ENCODE assay signal across 8 cellular contexts in the genomic region with DNA sequence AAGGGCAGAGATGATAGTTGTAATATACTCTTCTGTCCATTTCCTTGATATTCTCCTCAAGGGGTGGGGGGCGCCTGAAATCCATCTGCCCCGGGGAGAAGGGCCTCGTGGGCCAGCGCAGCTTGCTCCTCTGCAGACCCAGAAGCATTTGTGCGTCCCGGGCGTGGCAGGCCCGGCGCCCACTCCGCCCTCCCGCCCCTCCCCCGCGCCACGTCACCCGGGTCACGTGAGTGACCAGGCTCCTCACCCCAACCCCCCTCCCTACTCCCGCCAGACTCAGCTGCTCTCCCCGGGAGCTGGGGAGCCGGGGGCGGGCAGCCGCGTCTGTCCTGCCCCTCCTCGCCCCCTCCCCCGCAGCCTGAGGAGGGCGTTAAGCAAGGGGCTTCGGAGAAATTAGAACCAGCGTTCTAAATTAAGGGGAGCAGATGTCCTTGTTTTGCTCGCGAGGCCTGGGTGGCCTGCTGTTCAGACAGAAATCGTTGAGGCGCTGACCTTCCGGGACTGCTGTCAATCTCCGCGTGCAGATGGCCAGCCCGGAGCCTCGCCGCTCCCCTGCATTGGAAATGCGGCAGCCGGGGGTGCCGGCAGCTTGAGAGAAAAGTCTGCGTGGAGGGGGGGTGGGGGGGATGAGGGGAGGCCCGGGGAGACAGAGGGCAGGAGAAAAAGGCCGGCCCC.
DNase-seq lines count a peak whose midpoint lies in the region; TF ChIP-seq lines count a peak whose summit lies in the region.

No MANE protein-coding gene starts in this region.

- H3K27ac ChIP-seq in HEK293 (ENCODE audit: extremely low read depth, low read depth, low read length) = peak overlapping the region; percentile 80; the same call in 1 of the 2 replicates
- peak overlapping the region; percentile 6 for H3K27ac ChIP-seq in effector memory CD4-positive, alpha-beta T cell (ENCODE audit: insufficient read depth, low read length, poor library complexity, severe bottlenecking)

- H3K36me3 ChIP-seq in HEK293 (ENCODE audit: control insufficient read depth in 2 of 2, insufficient read depth in 1 of 2, low read length in 2 of 2) = no peaks in the 10 kb centered on the region
- no peaks in the 10 kb centered on the region for H3K36me3 ChIP-seq in effector memory CD4-positive, alpha-beta T cell (ENCODE audit: control insufficient read depth, insufficient read depth, low read length)

- CTCF ChIA-PET in HEK293 (lab: Yijun Ruan, JAX) = interaction anchor here (0.6 to 1.1 kb wide), 3 partner anchors 13 to 446 kb away, joined by 3 read pairs; no protein-coding TSS in a partner anchor

- POLR2A ChIA-PET in HEK293 (lab: Yijun Ruan, JAX) = interaction anchor here (0.7 to 1.8 kb wide), 2 partner anchors 58 to 102 kb away, joined by 3 to 9 read pairs; partner anchors contain the start of gene ZNF438

- peaks cover 13% of the 10 kb centered on the region for H3K4me1 ChIP-seq in HEK293 (ENCODE audit: control insufficient read depth, insufficient read depth, low read length)
- peaks cover 17% of the 10 kb centered on the region for H3K4me1 ChIP-seq in effector memory CD4-positive, alpha-beta T cell (ENCODE audit: control insufficient read depth, insufficient read depth, low read length, poor library complexity, severe bottlenecking)

- H3K4me3 ChIP-seq in HEK293 (ENCODE audit: low read depth, low read length) = peak overlapping the region; percentile 26
- peak overlapping the region; percentile 60 for H3K4me3 ChIP-seq in effector memory CD4-positive, alpha-beta T cell (ENCODE audit: insufficient read depth, low read depth, low read length, poor library complexity, severe bottlenecking)

- peak; percentile 85 for DNase-seq in G401 (ENCODE audit: low spot score)
- DNase-seq in NCI-H345 treated with DMSO at 0.1 percent for 48 hours (lab: John Stamatoyannopoulos, UW; ENCODE audit: unreplicated experiment) = peak; percentile 4
- peak; percentile 18 to 61 for DNase-seq in activated CD8-positive, alpha-beta memory T cell treated with anti-CD3 and anti-CD28 coated beads for 1 hour (ENCODE audit: extremely low read depth in 1 of 2, low read depth in 1 of 2)
- DNase-seq in effector memory CD4-positive, alpha-beta T cell = peak; percentile 41 to 60 (median 46)
- DNase-seq in medulla oblongata (ENCODE audit: extremely low spot score) = peak; percentile 92
- DNase-seq in stimulated activated CD4-positive, alpha-beta T cell treated with anti-CD3 and anti-CD28 coated beads, TNF-alpha, amount 100 ng/mL, for 1 hour (ENCODE audit: low read depth in 3 of 3, low spot score in 1 of 3) = peak in 2 of 3 donors; percentile 49 to 67
- DNase-seq in GOT3 (lab: John Stamatoyannopoulos, UW) = no peak

- H3K27me3 ChIP-seq in effector memory CD4-positive, alpha-beta T cell (replicated peaks; ENCODE audit: control insufficient read depth, insufficient read depth, low read length, poor library complexity, severe bottlenecking) = no peaks in the 10 kb centered on the region

- no peak for TF ChIP-seq CTCF in HEK293 (tag by site-specific recombination; IDR thresholded peaks at IDR 0.05)

- H3K9me3 ChIP-seq in HEK293 (ENCODE audit: control insufficient read depth, insufficient read depth, low read depth, low read length) = no peaks in the 10 kb centered on the region
- no peaks in the 10 kb centered on the region for H3K9me3 ChIP-seq in effector memory CD4-positive, alpha-beta T cell (ENCODE audit: control insufficient read depth, low read length)

- in situ Hi-C loops in G401 (cut with HindIII; ENCODE audit: low sequenced_read_pairs) = no loop called here

TF ChIP-seq in HEK293, 187 proteins besides CTCF, POLR2A, EP300 and RAD21 (continues in another document):
- TF ChIP-seq ZNF670 (tag by site-specific recombination; IDR thresholded peaks at IDR 0.05; ENCODE audit: low read depth) (no peak), ZNF214 (tag by site-specific recombination; IDR thresholded peaks at IDR 0.05; ENCODE audit: borderline replicate concordance) (no peak), SP3 (tag by site-specific recombination; IDR thresholded peaks at IDR 0.05) (peak; percentile 50; the same call in 1 of the 2 replicates), ZNF335 (tag by site-specific recombination; conservative IDR thresholded peaks at IDR 0.05) (no peak), KLF10 (tag by site-specific recombination; IDR thresholded peaks at IDR 0.05) (no peak), SP2 (tag by site-specific recombination; IDR thresholded peaks at IDR 0.05) (peak; percentile 42), ZFHX2 (tag by site-specific recombination; conservative IDR thresholded peaks at IDR 0.05) (peak; percentile 71), ZNF221 (tag by site-specific recombination; IDR thresholded peaks at IDR 0.05; ENCODE audit: borderline replicate concordance) (no peak), ZNF404 (tag by site-specific recombination; IDR thresholded peaks at IDR 0.05) (no peak), ZNF391 (tag by site-specific recombination; IDR thresholded peaks at IDR 0.05; ENCODE audit: borderline replicate concordance, low read depth) (no peak), ZNF394 (tag by site-specific recombination; IDR thresholded peaks at IDR 0.05; ENCODE audit: borderline replicate concordance) (peak; percentile 84; the same call in 1 of the 2 replicates), PATZ1 (tag by site-specific recombination; IDR thresholded peaks at IDR 0.05) (0 out of 2 replicates have a peak, but pooled peaks have one; percentile 50), KLF8 (tag by site-specific recombination; IDR thresholded peaks at IDR 0.05) (0 out of 2 replicates have a peak, but pooled peaks have one; percentile 11), KLF7 (tag by site-specific recombination; IDR thresholded peaks at IDR 0.05; ENCODE audit: borderline replicate concordance) (0 out of 2 replicates have a peak, but pooled peaks have one; percentile 16), ZBTB8A (tag by site-specific recombination; IDR thresholded peaks at IDR 0.05) (peak; percentile 63), ZNF423 (tag by site-specific recombination; IDR thresholded peaks at IDR 0.05) (no peak), GLIS2 (tag by site-specific recombination; IDR thresholded peaks at IDR 0.05) (peak; percentile 68), ZNF658 (tag by site-specific recombination; IDR thresholded peaks at IDR 0.05) (no peak), ZNF660 (tag by site-specific recombination; IDR thresholded peaks at IDR 0.05) (0 out of 2 replicates have a peak, but pooled peaks have one; percentile 22), ZBTB48 (tag by site-specific recombination; IDR thresholded peaks at IDR 0.05) (no peak)
- TF ChIP-seq, protein P1, sequence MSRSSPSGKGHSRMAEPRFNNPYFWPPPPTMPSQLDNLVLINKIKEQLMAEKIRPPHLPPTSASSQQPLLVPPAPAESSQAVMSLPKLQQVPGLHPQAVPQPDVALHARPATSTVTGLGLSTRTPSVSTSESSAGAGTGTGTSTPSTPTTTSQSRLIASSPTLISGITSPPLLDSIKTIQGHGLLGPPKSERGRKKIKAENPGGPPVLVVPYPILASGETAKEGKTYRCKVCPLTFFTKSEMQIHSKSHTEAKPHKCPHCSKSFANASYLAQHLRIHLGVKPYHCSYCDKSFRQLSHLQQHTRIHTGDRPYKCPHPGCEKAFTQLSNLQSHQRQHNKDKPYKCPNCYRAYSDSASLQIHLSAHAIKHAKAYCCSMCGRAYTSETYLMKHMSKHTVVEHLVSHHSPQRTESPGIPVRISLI (tag by site-specific recombination; IDR thresholded peaks at IDR 0.05) = no peak
- TF ChIP-seq, protein P2, sequence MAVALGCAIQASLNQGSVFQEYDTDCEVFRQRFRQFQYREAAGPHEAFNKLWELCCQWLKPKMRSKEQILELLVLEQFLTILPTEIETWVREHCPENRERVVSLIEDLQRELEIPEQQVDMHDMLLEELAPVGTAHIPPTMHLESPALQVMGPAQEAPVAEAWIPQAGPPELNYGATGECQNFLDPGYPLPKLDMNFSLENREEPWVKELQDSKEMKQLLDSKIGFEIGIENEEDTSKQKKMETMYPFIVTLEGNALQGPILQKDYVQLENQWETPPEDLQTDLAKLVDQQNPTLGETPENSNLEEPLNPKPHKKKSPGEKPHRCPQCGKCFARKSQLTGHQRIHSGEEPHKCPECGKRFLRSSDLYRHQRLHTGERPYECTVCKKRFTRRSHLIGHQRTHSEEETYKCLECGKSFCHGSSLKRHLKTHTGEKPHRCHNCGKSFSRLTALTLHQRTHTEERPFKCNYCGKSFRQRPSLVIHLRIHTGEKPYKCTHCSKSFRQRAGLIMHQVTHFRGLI (tag by site-specific recombination; IDR thresholded peaks at IDR 0.05) = no peak
- TF ChIP-seq, protein P3, sequence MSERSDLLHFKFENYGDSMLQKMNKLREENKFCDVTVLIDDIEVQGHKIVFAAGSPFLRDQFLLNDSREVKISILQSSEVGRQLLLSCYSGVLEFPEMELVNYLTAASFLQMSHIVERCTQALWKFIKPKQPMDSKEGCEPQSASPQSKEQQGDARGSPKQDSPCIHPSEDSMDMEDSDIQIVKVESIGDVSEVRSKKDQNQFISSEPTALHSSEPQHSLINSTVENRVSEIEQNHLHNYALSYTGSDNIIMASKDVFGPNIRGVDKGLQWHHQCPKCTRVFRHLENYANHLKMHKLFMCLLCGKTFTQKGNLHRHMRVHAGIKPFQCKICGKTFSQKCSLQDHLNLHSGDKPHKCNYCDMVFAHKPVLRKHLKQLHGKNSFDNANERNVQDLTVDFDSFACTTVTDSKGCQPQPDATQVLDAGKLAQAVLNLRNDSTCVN (tag by site-specific recombination; optimal IDR thresholded peaks at IDR 0.05) = peak; percentile 7
